15 cellular contexts compared by ENCODE assay signal in genomic region chr11:77412814-77413213, GRCh38.
DNase-seq lines count a peak whose midpoint lies in the region; ATAC-seq and TF ChIP-seq lines count a peak whose summit lies in the region.
"Had no signal": no experiment of that assay in that cellular context is flagged by ENCODE, and none has a peak within 500 bp of the region (broad histone marks: within the 10 kb centered on the region; RNA-seq: fewer than 3 reads in every experiment).

No MANE protein-coding gene starts in this region.

- H3K4me2 ChIP-seq in osteoblast (ENCODE audit: insufficient read depth, low read length): no peak overlapping the region

- CTCF ChIA-PET in Calu3 (lab: Charles Lee): interaction anchor here (1.0 to 2.4 kb wide), 3 partner anchors 59 to 135 kb away, joined by 3 to 10 read pairs (median 9); partner anchors contain the start of gene PAK1

- no peak overlapping the region for H3K27ac ChIP-seq in osteoblast (ENCODE audit: low read depth, low read length)
- H3K27ac ChIP-seq: C4-2B, right lobe of liver, SJSA1 had no signal

- POLR2A ChIA-PET in naive thymus-derived CD8-positive, alpha-beta T cell (lab: Charles Lee): interaction anchor here (1.0 kb wide), 1 partner anchor 34 kb away, joined by 3 read pairs; no protein-coding TSS in a partner anchor

- peaks cover 30% of the 10 kb centered on the region for H3K79me2 ChIP-seq in osteoblast (ENCODE audit: insufficient read depth, low read length)

- H3K36me3 Mint-ChIP-seq in Calu3 (ENCODE audit: insufficient read depth, unreplicated experiment): peaks cover 12% of the 10 kb centered on the region
- peaks cover 5% of the 10 kb centered on the region; the same call in 1 of the 2 replicates for H3K36me3 Mint-ChIP-seq in HFFc6 (ENCODE audit: low read depth)
- H3K36me3 Mint-ChIP-seq in activated naive CD8-positive, alpha-beta T cell treated with anti-CD3 and anti-CD28 coated beads, Interleukin-2, amount 50 U/mL, for 24 hours (ENCODE audit: low read depth): peaks cover 2% of the 10 kb centered on the region
- H3K36me3 Mint-ChIP-seq in naive thymus-derived CD8-positive, alpha-beta T cell: no peaks in the 10 kb centered on the region

- no peak for TF ChIP-seq CTCF in Calu3 (IDR thresholded peaks at IDR 0.05; ENCODE audit: unreplicated experiment)
- no peak for TF ChIP-seq CTCF in HFFc6 (IDR thresholded peaks at IDR 0.05)
- no peak for TF ChIP-seq CTCF in osteoblast (IDR thresholded peaks at IDR 0.05; ENCODE audit: extremely low read depth, low read depth, low read length)

- ATAC-seq in activated naive CD8-positive, alpha-beta T cell treated with anti-CD3 and anti-CD28 coated beads, Interleukin-2, amount 50 U/mL, for 24 hours: no peak
- no peak for ATAC-seq in naive thymus-derived CD8-positive, alpha-beta T cell
- ATAC-seq: right lobe of liver had no signal

- intact Hi-C loops in Calu3 (cut with micrococcal nuclease; ENCODE audit: unreplicated experiment): loop anchor here (5.0 to 10.0 kb wide), 2 partner anchors 59 to 132 kb away; partner anchors contain the start of gene PAK1

- DNase-seq in Calu3 (no peak), HFFc6 (no peak), NCI-H510A treated with DMSO at 0.1 percent for 48 hours (lab: John Stamatoyannopoulos, UW) (no peak), osteoblast (ENCODE audit: insufficient read length, low spot score, missing footprints) (no peak), dedifferentiated amniotic fluid mesenchymal stem cell (ENCODE audit: extremely low spot score) (no peak), OCI-M1 (lab: John Stamatoyannopoulos, UW) (no peak)
- no peak for DNase-seq in activated naive CD8-positive, alpha-beta T cell treated with anti-CD3 and anti-CD28 coated beads, Interleukin-2, amount 50 U/mL, for 24 hours
- no peak for DNase-seq in naive thymus-derived CD8-positive, alpha-beta T cell
- DNase-seq: left ventricle myocardium inferior; NCI-H2171; right lobe of liver; stimulated activated naive B cell treated with anti-CD40 and anti-IgM and Interleukin-4, amounts not matched to agents 10 μg/mL and 1 μg/mL and 100 μg/mL, for 72 hours; WERI-Rb-1 had no signal

- H3K27me3 Mint-ChIP-seq in Calu3 (ENCODE audit: unreplicated experiment): no peaks in the 10 kb centered on the region
- peaks cover 3% of the 10 kb centered on the region for H3K27me3 Mint-ChIP-seq in HFFc6 (ENCODE audit: insufficient read depth)
- H3K27me3 Mint-ChIP-seq in activated naive CD8-positive, alpha-beta T cell treated with anti-CD3 and anti-CD28 coated beads, Interleukin-2, amount 50 U/mL, for 24 hours: no peaks in the 10 kb centered on the region
- no peaks in the 10 kb centered on the region for H3K27me3 Mint-ChIP-seq in naive thymus-derived CD8-positive, alpha-beta T cell
- H3K27me3 Mint-ChIP-seq: stimulated activated naive B cell treated with anti-CD40 and anti-IgM and Interleukin-4, amounts not matched to agents 10 μg/mL and 1 μg/mL and 100 μg/mL, for 72 hours had no signal

- no peak overlapping the region for H2AFZ ChIP-seq in osteoblast (ENCODE audit: low read length)

- no peak overlapping the region for H3K27ac Mint-ChIP-seq in Calu3 (ENCODE audit: unreplicated experiment)
- H3K27ac Mint-ChIP-seq in HFFc6: no peak overlapping the region
- H3K27ac Mint-ChIP-seq in activated naive CD8-positive, alpha-beta T cell treated with anti-CD3 and anti-CD28 coated beads, Interleukin-2, amount 50 U/mL, for 24 hours: no peak overlapping the region
- H3K27ac Mint-ChIP-seq in naive thymus-derived CD8-positive, alpha-beta T cell: peak overlapping the region; percentile 13 to 94 (median 84)

- H4K20me1 ChIP-seq in osteoblast (ENCODE audit: insufficient read depth, low read length): peaks cover 3% of the 10 kb centered on the region

- H3K4me1 Mint-ChIP-seq in Calu3 (ENCODE audit: low read depth, unreplicated experiment): peaks cover 44% of the 10 kb centered on the region
- H3K4me1 Mint-ChIP-seq in HFFc6 (ENCODE audit: low read depth): peaks cover 26% of the 10 kb centered on the region
- H3K4me1 Mint-ChIP-seq in activated naive CD8-positive, alpha-beta T cell treated with anti-CD3 and anti-CD28 coated beads, Interleukin-2, amount 50 U/mL, for 24 hours: peaks cover 38% of the 10 kb centered on the region
- H3K4me1 Mint-ChIP-seq in naive thymus-derived CD8-positive, alpha-beta T cell: peaks cover 34 to 51% (median 44%) of the 10 kb centered on the region in 4 donors

- H3K9me3 ChIP-seq in osteoblast (ENCODE audit: low read depth, low read length): no peaks in the 10 kb centered on the region
- H3K9me3 ChIP-seq: left ventricle myocardium inferior, right lobe of liver, SJSA1 had no signal

- H3K4me1 ChIP-seq in osteoblast (ENCODE audit: insufficient read depth, low read length): peaks cover 15% of the 10 kb centered on the region

- H3K9me3 Mint-ChIP-seq in Calu3 (ENCODE audit: low read depth, unreplicated experiment) (no peaks in the 10 kb centered on the region), HFFc6 (no peaks in the 10 kb centered on the region)
- no peaks in the 10 kb centered on the region for H3K9me3 Mint-ChIP-seq in activated naive CD8-positive, alpha-beta T cell treated with anti-CD3 and anti-CD28 coated beads, Interleukin-2, amount 50 U/mL, for 24 hours
- H3K9me3 Mint-ChIP-seq in naive thymus-derived CD8-positive, alpha-beta T cell: no peaks in the 10 kb centered on the region
- H3K9me3 Mint-ChIP-seq: stimulated activated naive B cell treated with anti-CD40 and anti-IgM and Interleukin-4, amounts not matched to agents 10 μg/mL and 1 μg/mL and 100 μg/mL, for 72 hours had no signal

- no peaks in the 10 kb centered on the region for H3K27me3 ChIP-seq in osteoblast (ENCODE audit: insufficient read depth, low read length)
- H3K27me3 ChIP-seq: right lobe of liver, SJSA1 had no signal

- H3K36me3 ChIP-seq in osteoblast (ENCODE audit: insufficient read depth, low read length): peaks cover 4% of the 10 kb centered on the region
- H3K36me3 ChIP-seq: left ventricle myocardium inferior, right lobe of liver, SJSA1, WERI-Rb-1 had no signal

- H3K4me3 ChIP-seq in osteoblast (ENCODE audit: insufficient read depth, low read length): no peak overlapping the region

- no TSS peak for BruUV-seq in Calu3 (replicated peaks; lab: Mats Ljungman, UMichigan)

- H3K4me3 Mint-ChIP-seq in Calu3 (ENCODE audit: low read depth, unreplicated experiment): peak overlapping the region; percentile 88
- peak overlapping the region; percentile 56 for H3K4me3 Mint-ChIP-seq in HFFc6
- peak overlapping the region; percentile 84 for H3K4me3 Mint-ChIP-seq in activated naive CD8-positive, alpha-beta T cell treated with anti-CD3 and anti-CD28 coated beads, Interleukin-2, amount 50 U/mL, for 24 hours
- H3K4me3 Mint-ChIP-seq in naive thymus-derived CD8-positive, alpha-beta T cell: peak overlapping the region in 7 of 10 donors; percentile 33 to 91 (median 67)

Comparison
In these comparisons a context has a peak if more than half of its experiments do, and no peak if none do; other contexts are left out.
1. H3K27ac Mint-ChIP-seq: peak in naive thymus-derived CD8-positive, alpha-beta T cell (10 of 10); none in Calu3 (single experiment), HFFc6 (single experiment) and activated naive CD8-positive, alpha-beta T cell treated with anti-CD3 and anti-CD28 coated beads, Interleukin-2, amount 50 U/mL, for 24 hours (single experiment).
2. Peak in every context shown above with its lines, with median percentiles within 50 percentile points of each other: H3K4me3 Mint-ChIP-seq.